ENCODE assay signal across 8 cellular contexts in the genomic region with DNA sequence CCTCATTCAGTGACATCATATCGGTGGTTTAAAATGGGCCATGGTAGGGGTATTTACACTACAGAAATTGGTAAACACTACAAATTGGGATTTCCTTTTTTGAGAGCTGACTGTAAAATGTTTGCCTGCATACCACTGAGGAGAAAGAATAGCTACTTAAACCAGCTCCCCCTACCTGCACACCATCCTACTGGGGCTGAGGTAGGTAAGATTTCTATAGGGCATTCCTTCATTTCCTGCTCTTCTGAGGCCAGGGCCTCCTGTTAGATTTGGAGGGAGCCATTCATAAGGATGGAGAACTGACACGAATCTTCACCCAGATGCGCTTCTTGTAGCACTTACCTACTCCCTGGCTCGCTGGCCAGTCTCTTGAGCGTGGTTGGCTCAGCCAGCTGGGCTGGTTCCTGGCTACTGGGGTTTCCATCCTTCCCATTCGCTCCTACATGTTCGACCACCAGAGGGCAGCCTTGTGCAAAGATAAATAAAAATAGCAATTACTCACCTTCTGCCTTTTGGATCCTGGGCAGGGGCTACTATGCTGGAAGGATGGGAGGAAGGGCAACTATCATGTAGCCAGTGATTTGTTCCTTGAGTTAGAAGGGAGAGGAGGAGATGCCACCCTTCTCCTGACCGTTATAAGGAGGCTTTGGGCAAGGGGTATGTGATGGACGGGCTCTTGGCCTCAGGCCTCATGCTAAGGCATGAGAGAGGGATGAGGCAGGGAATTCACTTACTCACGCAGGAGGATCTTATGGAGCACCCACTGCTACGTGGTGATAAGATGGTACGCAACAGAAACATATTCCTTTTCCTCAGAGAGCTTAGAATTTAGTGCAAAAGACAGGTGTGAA. TPM values are rescaled to one million over a fixed set of nuclear protein-coding genes. Genes with fewer than 3 reads are reported as not detected.
DNase-seq lines count a peak whose midpoint lies in the region; ATAC-seq lines count a peak whose summit lies in the region.

No MANE protein-coding gene starts in this region.

- no peak overlapping the region for H3K27ac Mint-ChIP-seq in naive B cell

- H3K4me3 Mint-ChIP-seq in naive B cell, result no peak overlapping the region

- H3K4me1 Mint-ChIP-seq in naive B cell, result peaks cover 0 to 5% (median 3%) of the 10 kb centered on the region in 3 donors

- DNase-seq in Caki2 (ENCODE audit: low read depth) (peak; percentile 64), KG1 (lab: John Stamatoyannopoulos, UW) (peak; percentile 46), OCI-M2 (lab: John Stamatoyannopoulos, UW; ENCODE audit: unreplicated experiment) (peak; percentile 8), activated T-cell treated with anti-CD3 and anti-CD28 coated beads for 24 hours (ENCODE audit: low read depth) (peak; percentile 66), naive B cell (peak; percentile 53)
- DNase-seq in stimulated activated CD8-positive, alpha-beta memory T cell treated with anti-CD3 and anti-CD28 coated beads, Interleukin-7, amount 100 ng/mL, for 24 hours (ENCODE audit: low read depth), result peak; percentile 54

- H3K27me3 Mint-ChIP-seq in naive B cell, result peaks cover 10 to 30% (median 24%) of the 10 kb centered on the region in 3 donors

- in situ Hi-C loops in Caki2 (cut with HindIII; ENCODE audit: low pct_unique_long_range_greater_than_20kb, low sequenced_read_pairs), result no loop called here

- no peaks in the 10 kb centered on the region for H3K9me3 Mint-ChIP-seq in naive B cell

- ATAC-seq in esophagus mucosa (peak; percentile 74), naive B cell (ENCODE audit: low read depth in 2 of 2) (peak; percentile 57 to 61), HG03354 (IDR thresholded peaks at IDR 0.05; ENCODE audit: poor library complexity, severe bottlenecking, unreplicated experiment) (no peak)

- no peaks in the 10 kb centered on the region for H3K36me3 Mint-ChIP-seq in naive B cell

RNA-seq across cellular contexts. Expression of gene OPTC, which starts 10.7 kb away (rescaled TPM):
- total RNA-seq in Caki2 (2014; rRNA removed; shearing (Covaris generic); ENCODE audit: low replicate concordance), result not detected in 2 replicates
- total RNA-seq in esophagus mucosa, result not detected
- not detected for polyA plus RNA-seq in naive B cell (ENCODE audit: low read depth in 6 of 6)

RNA-seq across cellular contexts. Expression of gene PRELP, which starts 29.0 kb away (rescaled TPM):
- not detected in 2 replicates for total RNA-seq in Caki2 (2014; rRNA removed; shearing (Covaris generic); ENCODE audit: low replicate concordance)
- total RNA-seq in esophagus mucosa, result 1.5 TPM
- polyA plus RNA-seq in naive B cell (ENCODE audit: low read depth in 6 of 6), result not detected

Comparison
In these comparisons a context has a peak if more than half of its experiments do, and no peak if none do; other contexts are left out.
1. DNase-seq: peak in every context shown above with its lines; median percentile 66 in activated T-cell treated with anti-CD3 and anti-CD28 coated beads for 24 hours; 64 in Caki2; 54 in stimulated activated CD8-positive, alpha-beta memory T cell treated with anti-CD3 and anti-CD28 coated beads, Interleukin-7, amount 100 ng/mL, for 24 hours; 53 in naive B cell; 46 in KG1; 8 in OCI-M2.